Comparison of ENCODE assay signal across 14 cellular contexts in genomic region chr16:12728471-12728870, GRCh38.
"Had no signal": no experiment of that assay in that cellular context is flagged by ENCODE, and none has a peak within 500 bp of the region (broad histone marks: within the 10 kb centered on the region; RNA-seq: fewer than 3 reads in every experiment).

No MANE protein-coding gene starts in this region.

- H3K27ac ChIP-seq: adrenal gland, esophagus muscularis mucosa, pancreas had no signal

- H3K36me3 ChIP-seq: adrenal gland, pancreas had no signal

- H3K9me3 ChIP-seq: pancreas had no signal

- H3K4me3 ChIP-seq: adrenal gland, esophagus muscularis mucosa, pancreas had no signal

- H3K27me3 ChIP-seq: adrenal gland, esophagus muscularis mucosa, pancreas had no signal

- H3K4me3 Mint-ChIP-seq: activated CD4-positive, alpha-beta T cell treated with anti-CD3 and anti-CD28 coated beads, Interleukin-2, amount 10 ng/mL, durations not matched to agents 7 days and 5 days; neural crest cell; T-helper 1 cell treated with Interleukin-12 subunit alpha and Interleukin-12 subunit beta and Interleukin-4 antibody, amounts not matched to agents 30 μg/mL and 1 μg/mL, for 36 hours had no signal

- H3K27ac Mint-ChIP-seq: activated CD4-positive, alpha-beta T cell treated with anti-CD3 and anti-CD28 coated beads, Interleukin-2, amount 10 ng/mL, durations not matched to agents 7 days and 5 days; T-helper 1 cell treated with Interleukin-12 subunit alpha and Interleukin-12 subunit beta and Interleukin-4 antibody, amounts not matched to agents 30 μg/mL and 1 μg/mL, for 36 hours had no signal

- DNase-seq: activated CD4-positive, alpha-beta T cell treated with anti-CD3 and anti-CD28 coated beads, Interleukin-2, amount 10 ng/mL, durations not matched to agents 7 days and 5 days; activated CD4-positive, CD25-positive, alpha-beta regulatory T cell; activated CD8-positive, alpha-beta memory T cell treated with anti-CD3 and anti-CD28 coated beads for 24 hours; activated naive CD4-positive, alpha-beta T cell treated with Interleukin-2 at 50 U/mL for 16 hours; adrenal gland; central memory CD4-positive, alpha-beta T cell; foreskin fibroblast; head of caudate nucleus; pancreas; stimulated activated CD4-positive, alpha-beta T cell treated with anti-CD3 and anti-CD28 coated beads, Interleukin-15, amount 100 ng/mL, for 24 hours; stimulated activated CD4-positive, alpha-beta T cell treated with anti-CD3 and anti-CD28 coated beads, Interleukin-4, amount 100 ng/mL, for 4 hours had no signal

- H3K4me1 ChIP-seq: adrenal gland, pancreas had no signal

- H3K27me3 Mint-ChIP-seq: activated CD4-positive, alpha-beta T cell treated with anti-CD3 and anti-CD28 coated beads, Interleukin-2, amount 10 ng/mL, durations not matched to agents 7 days and 5 days had no signal

- ATAC-seq: pancreas had no signal
